21 cellular contexts compared by ENCODE assay signal in genomic region chr2:240528406-240529040, GRCh38.
"Had no signal": no experiment of that assay in that cellular context is flagged by ENCODE, and none has a peak within 500 bp of the region (broad histone marks: within the 10 kb centered on the region; RNA-seq: fewer than 3 reads in every experiment).

No MANE protein-coding gene starts in this region.

- H3K4me1 Mint-ChIP-seq: activated CD4-positive, alpha-beta T cell treated with anti-CD3 and anti-CD28 coated beads, Interleukin-2, amount 10 ng/mL, durations not matched to agents 24 days and 14 days; neural progenitor cell had no signal

- ATAC-seq: activated T-helper 17 cell treated with anti-CD3 and anti-CD28 coated beads, Interleukin-2, amount 50 U/mL, for 72 hours; body of pancreas; esophagus mucosa; gastrocnemius medialis; heart left ventricle; left lung; mucosa of descending colon had no signal

- H3K27ac ChIP-seq: body of pancreas, gastrocnemius medialis, heart left ventricle, left lung, neural progenitor cell, ovary, sigmoid colon, suprapubic skin, transverse colon had no signal

- H3K4me3 Mint-ChIP-seq: activated CD4-positive, alpha-beta T cell treated with anti-CD3 and anti-CD28 coated beads, Interleukin-2, amount 10 ng/mL, durations not matched to agents 24 days and 14 days; activated naive CD8-positive, alpha-beta T cell treated with anti-CD3 and anti-CD28 coated beads, Interleukin-2, amount 10 ng/mL, durations not matched to agents 7 days and 5 days; activated T-helper 17 cell treated with anti-CD3 and anti-CD28 coated beads, Interleukin-2, amount 50 U/mL, for 72 hours; memory B cell; neural progenitor cell; stimulated activated naive CD8-positive, alpha-beta T cell treated with anti-CD3 and anti-CD28 coated beads, Interleukin-15, Interleukin-2, amounts not matched to agents 100 ng/mL and 50 ng/mL, for 24 hours had no signal

- H3K27ac Mint-ChIP-seq: activated CD4-positive, alpha-beta T cell treated with anti-CD3 and anti-CD28 coated beads, Interleukin-2, amount 10 ng/mL, durations not matched to agents 24 days and 14 days; activated naive CD8-positive, alpha-beta T cell treated with anti-CD3 and anti-CD28 coated beads, Interleukin-2, amount 10 ng/mL, durations not matched to agents 7 days and 5 days; memory B cell; neural progenitor cell; stimulated activated naive CD8-positive, alpha-beta T cell treated with anti-CD3 and anti-CD28 coated beads, Interleukin-15, Interleukin-2, amounts not matched to agents 100 ng/mL and 50 ng/mL, for 24 hours had no signal

- H3K27me3 Mint-ChIP-seq: activated CD4-positive, alpha-beta T cell treated with anti-CD3 and anti-CD28 coated beads, Interleukin-2, amount 10 ng/mL, durations not matched to agents 24 days and 14 days; activated naive CD8-positive, alpha-beta T cell treated with anti-CD3 and anti-CD28 coated beads, Interleukin-2, amount 10 ng/mL, durations not matched to agents 7 days and 5 days; activated T-helper 17 cell treated with anti-CD3 and anti-CD28 coated beads, Interleukin-2, amount 50 U/mL, for 72 hours; memory B cell; naive B cell; stimulated activated naive CD8-positive, alpha-beta T cell treated with anti-CD3 and anti-CD28 coated beads, Interleukin-15, Interleukin-2, amounts not matched to agents 100 ng/mL and 50 ng/mL, for 24 hours had no signal

- H3K27me3 ChIP-seq: body of pancreas, gastrocnemius medialis, heart left ventricle, left lung, neural progenitor cell, ovary, sigmoid colon, suprapubic skin, transverse colon had no signal

- H3K4me3 ChIP-seq: body of pancreas, gastrocnemius medialis, heart left ventricle, left lung, mucosa of descending colon, neural progenitor cell, ovary, sigmoid colon, suprapubic skin, transverse colon had no signal

- DNase-seq: activated CD4-positive, alpha-beta T cell treated with anti-CD3 and anti-CD28 coated beads, Interleukin-2, amount 10 ng/mL, durations not matched to agents 24 days and 14 days; activated naive CD4-positive, alpha-beta T cell; activated naive CD8-positive, alpha-beta T cell treated with anti-CD3 and anti-CD28 coated beads, Interleukin-2, amount 10 ng/mL, durations not matched to agents 7 days and 5 days; activated T-cell treated with anti-CD3 and anti-CD28 coated beads for 4 hours; body of pancreas; central memory CD4-positive, alpha-beta T cell; gastrocnemius medialis; heart left ventricle; left lung; mucosa of descending colon; naive B cell; ovary; sigmoid colon; stimulated activated CD4-positive, alpha-beta T cell treated with anti-CD3 and anti-CD28 coated beads, Interleukin-4, amount 100 ng/mL, for 4 hours; transverse colon had no signal
